In the genomic region with DNA sequence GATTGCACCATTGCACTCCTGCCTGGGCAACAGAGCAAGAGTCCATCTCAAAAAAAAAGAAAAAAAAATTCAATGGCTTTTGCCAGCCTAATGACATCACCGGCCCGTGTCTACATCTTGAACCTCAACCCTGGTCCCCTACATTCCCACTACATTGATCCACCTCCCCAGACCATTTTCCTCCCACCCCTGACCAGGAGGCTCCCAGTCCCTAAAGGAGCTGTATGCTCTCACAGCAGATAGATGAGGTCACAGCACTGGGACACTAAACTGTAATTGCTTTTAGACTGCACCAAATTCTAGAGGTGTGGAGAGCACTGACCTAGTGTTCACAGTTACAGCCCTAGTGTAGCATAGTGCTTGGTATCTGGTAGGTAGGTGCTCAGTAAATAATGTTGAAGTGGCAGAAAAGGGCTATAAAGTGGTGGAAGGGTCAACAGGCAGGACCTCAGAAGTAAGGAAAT, we compare ENCODE assay signal across 1 cellular context.
TF ChIP-seq lines count a peak whose summit lies in the region.

No MANE protein-coding gene starts in this region.

TF ChIP-seq in WTC11, 78 proteins besides CTCF, POLR2A, EP300 and RAD21 (continued from another document):
- TF ChIP-seq, protein P1, sequence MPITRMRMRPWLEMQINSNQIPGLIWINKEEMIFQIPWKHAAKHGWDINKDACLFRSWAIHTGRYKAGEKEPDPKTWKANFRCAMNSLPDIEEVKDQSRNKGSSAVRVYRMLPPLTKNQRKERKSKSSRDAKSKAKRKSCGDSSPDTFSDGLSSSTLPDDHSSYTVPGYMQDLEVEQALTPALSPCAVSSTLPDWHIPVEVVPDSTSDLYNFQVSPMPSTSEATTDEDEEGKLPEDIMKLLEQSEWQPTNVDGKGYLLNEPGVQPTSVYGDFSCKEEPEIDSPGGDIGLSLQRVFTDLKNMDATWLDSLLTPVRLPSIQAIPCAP (CRISPR knock-in tag; IDR thresholded peaks at IDR 0.05) = no peak
- TF ChIP-seq FOXP1 (CRISPR knock-in tag; IDR thresholded peaks at IDR 0.05; ENCODE audit: borderline replicate concordance) = no peak
- no peak for TF ChIP-seq ARID4B (CRISPR knock-in tag; IDR thresholded peaks at IDR 0.05; ENCODE audit: borderline replicate concordance)
- TF ChIP-seq, protein P2, sequence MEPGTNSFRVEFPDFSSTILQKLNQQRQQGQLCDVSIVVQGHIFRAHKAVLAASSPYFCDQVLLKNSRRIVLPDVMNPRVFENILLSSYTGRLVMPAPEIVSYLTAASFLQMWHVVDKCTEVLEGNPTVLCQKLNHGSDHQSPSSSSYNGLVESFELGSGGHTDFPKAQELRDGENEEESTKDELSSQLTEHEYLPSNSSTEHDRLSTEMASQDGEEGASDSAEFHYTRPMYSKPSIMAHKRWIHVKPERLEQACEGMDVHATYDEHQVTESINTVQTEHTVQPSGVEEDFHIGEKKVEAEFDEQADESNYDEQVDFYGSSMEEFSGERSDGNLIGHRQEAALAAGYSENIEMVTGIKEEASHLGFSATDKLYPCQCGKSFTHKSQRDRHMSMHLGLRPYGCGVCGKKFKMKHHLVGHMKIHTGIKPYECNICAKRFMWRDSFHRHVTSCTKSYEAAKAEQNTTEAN (CRISPR knock-in tag; IDR thresholded peaks at IDR 0.05) = no peak
- TF ChIP-seq ELF4 (CRISPR knock-in tag; IDR thresholded peaks at IDR 0.05; ENCODE audit: low read depth) = no peak
- no peak for TF ChIP-seq ZNF317 (CRISPR knock-in tag; IDR thresholded peaks at IDR 0.05; ENCODE audit: borderline replicate concordance, low read depth)
- TF ChIP-seq, protein P3, sequence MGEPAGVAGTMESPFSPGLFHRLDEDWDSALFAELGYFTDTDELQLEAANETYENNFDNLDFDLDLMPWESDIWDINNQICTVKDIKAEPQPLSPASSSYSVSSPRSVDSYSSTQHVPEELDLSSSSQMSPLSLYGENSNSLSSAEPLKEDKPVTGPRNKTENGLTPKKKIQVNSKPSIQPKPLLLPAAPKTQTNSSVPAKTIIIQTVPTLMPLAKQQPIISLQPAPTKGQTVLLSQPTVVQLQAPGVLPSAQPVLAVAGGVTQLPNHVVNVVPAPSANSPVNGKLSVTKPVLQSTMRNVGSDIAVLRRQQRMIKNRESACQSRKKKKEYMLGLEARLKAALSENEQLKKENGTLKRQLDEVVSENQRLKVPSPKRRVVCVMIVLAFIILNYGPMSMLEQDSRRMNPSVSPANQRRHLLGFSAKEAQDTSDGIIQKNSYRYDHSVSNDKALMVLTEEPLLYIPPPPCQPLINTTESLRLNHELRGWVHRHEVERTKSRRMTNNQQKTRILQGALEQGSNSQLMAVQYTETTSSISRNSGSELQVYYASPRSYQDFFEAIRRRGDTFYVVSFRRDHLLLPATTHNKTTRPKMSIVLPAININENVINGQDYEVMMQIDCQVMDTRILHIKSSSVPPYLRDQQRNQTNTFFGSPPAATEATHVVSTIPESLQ (CRISPR knock-in tag; IDR thresholded peaks at IDR 0.05) = no peak
- no peak for TF ChIP-seq ZNF671 (CRISPR knock-in tag; IDR thresholded peaks at IDR 0.05)
- TF ChIP-seq E2F4 (CRISPR knock-in tag; IDR thresholded peaks at IDR 0.05; ENCODE audit: borderline replicate concordance, low read depth) = no peak
- TF ChIP-seq MXD4 (CRISPR knock-in tag; IDR thresholded peaks at IDR 0.05; ENCODE audit: borderline replicate concordance) = no peak
- TF ChIP-seq ZMAT4 (CRISPR knock-in tag; IDR thresholded peaks at IDR 0.05) = no peak
- TF ChIP-seq ZNF532 (CRISPR knock-in tag; IDR thresholded peaks at IDR 0.05; ENCODE audit: borderline replicate concordance) = no peak
